1 cellular context compared by ENCODE assay signal in the genomic region with DNA sequence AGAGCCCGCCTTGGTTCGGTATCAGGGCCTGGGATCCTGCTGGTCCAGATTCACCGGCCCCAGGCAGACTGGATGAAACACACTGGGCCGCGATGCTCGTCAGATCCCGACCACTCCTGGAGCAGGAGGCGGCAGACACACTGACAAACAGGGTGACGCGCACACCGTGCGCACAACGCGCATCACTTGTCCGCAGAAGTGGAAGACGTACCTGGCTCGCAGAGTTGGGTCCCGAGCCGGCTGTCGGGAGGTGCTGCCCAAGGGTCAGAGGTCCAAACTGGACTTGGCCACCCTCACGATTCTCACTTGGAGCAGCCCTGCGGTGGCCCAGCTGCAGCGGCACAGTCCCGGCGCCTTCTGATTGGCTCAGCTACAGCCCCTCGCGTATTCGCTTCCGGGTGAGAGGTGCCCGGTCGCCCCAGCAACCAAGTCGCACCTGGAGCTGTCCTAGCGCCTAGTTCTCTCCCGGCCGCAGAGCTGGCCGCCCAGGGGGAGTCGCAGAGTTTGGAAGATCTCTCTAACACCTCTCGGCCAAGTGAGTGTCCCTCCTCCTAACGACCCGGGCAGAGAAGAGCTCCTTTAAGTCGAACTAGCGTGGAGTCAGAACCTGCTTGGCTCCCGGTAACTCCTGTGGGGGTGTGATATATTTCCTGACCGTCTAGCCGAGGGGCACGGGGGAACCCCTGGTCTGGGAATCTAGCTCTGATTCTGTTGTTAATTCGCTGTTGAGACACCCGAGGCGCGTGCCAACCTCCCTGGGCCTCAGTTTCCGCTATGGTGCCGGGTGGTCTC.
TF ChIP-seq lines count a peak whose summit lies in the region.

A gene with protein sequence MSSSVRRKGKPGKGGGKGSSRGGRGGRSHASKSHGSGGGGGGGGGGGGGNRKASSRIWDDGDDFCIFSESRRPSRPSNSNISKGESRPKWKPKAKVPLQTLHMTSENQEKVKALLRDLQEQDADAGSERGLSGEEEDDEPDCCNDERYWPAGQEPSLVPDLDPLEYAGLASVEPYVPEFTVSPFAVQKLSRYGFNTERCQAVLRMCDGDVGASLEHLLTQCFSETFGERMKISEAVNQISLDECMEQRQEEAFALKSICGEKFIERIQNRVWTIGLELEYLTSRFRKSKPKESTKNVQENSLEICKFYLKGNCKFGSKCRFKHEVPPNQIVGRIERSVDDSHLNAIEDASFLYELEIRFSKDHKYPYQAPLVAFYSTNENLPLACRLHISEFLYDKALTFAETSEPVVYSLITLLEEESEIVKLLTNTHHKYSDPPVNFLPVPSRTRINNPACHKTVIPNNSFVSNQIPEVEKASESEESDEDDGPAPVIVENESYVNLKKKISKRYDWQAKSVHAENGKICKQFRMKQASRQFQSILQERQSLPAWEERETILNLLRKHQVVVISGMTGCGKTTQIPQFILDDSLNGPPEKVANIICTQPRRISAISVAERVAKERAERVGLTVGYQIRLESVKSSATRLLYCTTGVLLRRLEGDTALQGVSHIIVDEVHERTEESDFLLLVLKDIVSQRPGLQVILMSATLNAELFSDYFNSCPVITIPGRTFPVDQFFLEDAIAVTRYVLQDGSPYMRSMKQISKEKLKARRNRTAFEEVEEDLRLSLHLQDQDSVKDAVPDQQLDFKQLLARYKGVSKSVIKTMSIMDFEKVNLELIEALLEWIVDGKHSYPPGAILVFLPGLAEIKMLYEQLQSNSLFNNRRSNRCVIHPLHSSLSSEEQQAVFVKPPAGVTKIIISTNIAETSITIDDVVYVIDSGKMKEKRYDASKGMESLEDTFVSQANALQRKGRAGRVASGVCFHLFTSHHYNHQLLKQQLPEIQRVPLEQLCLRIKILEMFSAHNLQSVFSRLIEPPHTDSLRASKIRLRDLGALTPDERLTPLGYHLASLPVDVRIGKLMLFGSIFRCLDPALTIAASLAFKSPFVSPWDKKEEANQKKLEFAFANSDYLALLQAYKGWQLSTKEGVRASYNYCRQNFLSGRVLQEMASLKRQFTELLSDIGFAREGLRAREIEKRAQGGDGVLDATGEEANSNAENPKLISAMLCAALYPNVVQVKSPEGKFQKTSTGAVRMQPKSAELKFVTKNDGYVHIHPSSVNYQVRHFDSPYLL (N-terminal part only) (minus strand): TSS at position 359 of the 792 bp plus-strand sequence. CDS start 7,529 bp downstream, outside the sequence.
Gene MORN2, plus strand, starts transcription at position 401 of the 792 bp plus-strand sequence.

TF ChIP-seq in HepG2, 621 proteins besides CTCF, POLR2A, EP300 and RAD21 (continued from another document and continues in another):
- TF ChIP-seq PHF8 (CRISPR knock-in tag; IDR thresholded peaks at IDR 0.05): peak; percentile 96
- TF ChIP-seq SETDB1 (CRISPR knock-in tag; IDR thresholded peaks at IDR 0.05; ENCODE audit: borderline replicate concordance): no peak
- TF ChIP-seq ZNF547 (CRISPR knock-in tag; IDR thresholded peaks at IDR 0.05): peak; percentile 51
- peak; percentile 63; the same call in 1 of the 2 replicates for TF ChIP-seq CHD2 (IDR thresholded peaks at IDR 0.05; ENCODE audit: low read depth, low read length)
- peak; percentile 89 for TF ChIP-seq XRCC5 (optimal IDR thresholded peaks at IDR 0.05; ENCODE audit: low read length)
- TF ChIP-seq HIVEP1 (CRISPR knock-in tag; IDR thresholded peaks at IDR 0.05): no peak; the same call in 1 of the 2 replicates
- TF ChIP-seq ZSCAN12 (CRISPR knock-in tag; IDR thresholded peaks at IDR 0.05): no peak
- TF ChIP-seq DPF2 (CRISPR knock-in tag; IDR thresholded peaks at IDR 0.05; ENCODE audit: borderline replicate concordance, low read depth): no peak
- TF ChIP-seq HNF4G (IDR thresholded peaks at IDR 0.05; ENCODE audit: borderline replicate concordance, low read depth, low read length): peak; percentile 58; the same call in 1 of the 2 replicates
- TF ChIP-seq HNF4G (CRISPR knock-in tag; IDR thresholded peaks at IDR 0.05; ENCODE audit: borderline replicate concordance, low read depth): 0 out of 2 replicates have a peak, but pooled peaks have one; percentile 47
- TF ChIP-seq, protein P1, sequence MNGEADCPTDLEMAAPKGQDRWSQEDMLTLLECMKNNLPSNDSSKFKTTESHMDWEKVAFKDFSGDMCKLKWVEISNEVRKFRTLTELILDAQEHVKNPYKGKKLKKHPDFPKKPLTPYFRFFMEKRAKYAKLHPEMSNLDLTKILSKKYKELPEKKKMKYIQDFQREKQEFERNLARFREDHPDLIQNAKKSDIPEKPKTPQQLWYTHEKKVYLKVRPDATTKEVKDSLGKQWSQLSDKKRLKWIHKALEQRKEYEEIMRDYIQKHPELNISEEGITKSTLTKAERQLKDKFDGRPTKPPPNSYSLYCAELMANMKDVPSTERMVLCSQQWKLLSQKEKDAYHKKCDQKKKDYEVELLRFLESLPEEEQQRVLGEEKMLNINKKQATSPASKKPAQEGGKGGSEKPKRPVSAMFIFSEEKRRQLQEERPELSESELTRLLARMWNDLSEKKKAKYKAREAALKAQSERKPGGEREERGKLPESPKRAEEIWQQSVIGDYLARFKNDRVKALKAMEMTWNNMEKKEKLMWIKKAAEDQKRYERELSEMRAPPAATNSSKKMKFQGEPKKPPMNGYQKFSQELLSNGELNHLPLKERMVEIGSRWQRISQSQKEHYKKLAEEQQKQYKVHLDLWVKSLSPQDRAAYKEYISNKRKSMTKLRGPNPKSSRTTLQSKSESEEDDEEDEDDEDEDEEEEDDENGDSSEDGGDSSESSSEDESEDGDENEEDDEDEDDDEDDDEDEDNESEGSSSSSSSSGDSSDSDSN (CRISPR knock-in tag; IDR thresholded peaks at IDR 0.05): peak; percentile 95
- no peak for TF ChIP-seq JUN (CRISPR knock-in tag; IDR thresholded peaks at IDR 0.05)
- peak; percentile 24; the same call in 1 of the 2 replicates for TF ChIP-seq EHMT2 (IDR thresholded peaks at IDR 0.05; ENCODE audit: borderline replicate concordance, low read depth, low read length)
- no peak for TF ChIP-seq GMEB2 (CRISPR knock-in tag; IDR thresholded peaks at IDR 0.05; ENCODE audit: low read depth)
- peak; percentile 100 for TF ChIP-seq NR2C2 (CRISPR knock-in tag; IDR thresholded peaks at IDR 0.05; ENCODE audit: borderline replicate concordance)
- TF ChIP-seq ZNF263 (CRISPR knock-in tag; IDR thresholded peaks at IDR 0.05): peak; percentile 51
- TF ChIP-seq ZNF580 (CRISPR knock-in tag; IDR thresholded peaks at IDR 0.05; ENCODE audit: borderline replicate concordance, low read depth): peak; percentile 92
- TF ChIP-seq ZNF558 (CRISPR knock-in tag; IDR thresholded peaks at IDR 0.05; ENCODE audit: borderline replicate concordance): peak; percentile 52; the same call in 1 of the 2 replicates
- no peak for TF ChIP-seq PHF5A (CRISPR knock-in tag; IDR thresholded peaks at IDR 0.05; ENCODE audit: low read depth, unreplicated experiment)
- TF ChIP-seq HNRNPLL (IDR thresholded peaks at IDR 0.05; ENCODE audit: low read depth, low read length, poor library complexity, severe bottlenecking): peak; percentile 95
- TF ChIP-seq, protein P2, sequence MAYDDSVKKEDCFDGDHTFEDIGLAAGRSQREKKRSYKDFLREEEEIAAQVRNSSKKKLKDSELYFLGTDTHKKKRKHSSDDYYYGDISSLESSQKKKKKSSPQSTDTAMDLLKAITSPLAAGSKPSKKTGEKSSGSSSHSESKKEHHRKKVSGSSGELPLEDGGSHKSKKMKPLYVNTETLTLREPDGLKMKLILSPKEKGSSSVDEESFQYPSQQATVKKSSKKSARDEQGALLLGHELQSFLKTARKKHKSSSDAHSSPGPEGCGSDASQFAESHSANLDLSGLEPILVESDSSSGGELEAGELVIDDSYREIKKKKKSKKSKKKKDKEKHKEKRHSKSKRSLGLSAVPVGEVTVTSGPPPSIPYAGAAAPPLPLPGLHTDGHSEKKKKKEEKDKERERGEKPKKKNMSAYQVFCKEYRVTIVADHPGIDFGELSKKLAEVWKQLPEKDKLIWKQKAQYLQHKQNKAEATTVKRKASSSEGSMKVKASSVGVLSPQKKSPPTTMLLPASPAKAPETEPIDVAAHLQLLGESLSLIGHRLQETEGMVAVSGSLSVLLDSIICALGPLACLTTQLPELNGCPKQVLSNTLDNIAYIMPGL (CRISPR knock-in tag; IDR thresholded peaks at IDR 0.05; ENCODE audit: borderline replicate concordance in 1 of 2, low read depth in 1 of 2): peak; percentile 82 to 85; a peak in 3 of 4 replicates
- peak; percentile 83 for TF ChIP-seq IKZF4 (CRISPR knock-in tag; IDR thresholded peaks at IDR 0.05; ENCODE audit: borderline replicate concordance, low read depth, not compliant biosample characterization)
- peak; percentile 91; the same call in 1 of the 2 replicates for TF ChIP-seq ZNF816 (CRISPR knock-in tag; IDR thresholded peaks at IDR 0.05; ENCODE audit: borderline replicate concordance)
- TF ChIP-seq, protein P3, sequence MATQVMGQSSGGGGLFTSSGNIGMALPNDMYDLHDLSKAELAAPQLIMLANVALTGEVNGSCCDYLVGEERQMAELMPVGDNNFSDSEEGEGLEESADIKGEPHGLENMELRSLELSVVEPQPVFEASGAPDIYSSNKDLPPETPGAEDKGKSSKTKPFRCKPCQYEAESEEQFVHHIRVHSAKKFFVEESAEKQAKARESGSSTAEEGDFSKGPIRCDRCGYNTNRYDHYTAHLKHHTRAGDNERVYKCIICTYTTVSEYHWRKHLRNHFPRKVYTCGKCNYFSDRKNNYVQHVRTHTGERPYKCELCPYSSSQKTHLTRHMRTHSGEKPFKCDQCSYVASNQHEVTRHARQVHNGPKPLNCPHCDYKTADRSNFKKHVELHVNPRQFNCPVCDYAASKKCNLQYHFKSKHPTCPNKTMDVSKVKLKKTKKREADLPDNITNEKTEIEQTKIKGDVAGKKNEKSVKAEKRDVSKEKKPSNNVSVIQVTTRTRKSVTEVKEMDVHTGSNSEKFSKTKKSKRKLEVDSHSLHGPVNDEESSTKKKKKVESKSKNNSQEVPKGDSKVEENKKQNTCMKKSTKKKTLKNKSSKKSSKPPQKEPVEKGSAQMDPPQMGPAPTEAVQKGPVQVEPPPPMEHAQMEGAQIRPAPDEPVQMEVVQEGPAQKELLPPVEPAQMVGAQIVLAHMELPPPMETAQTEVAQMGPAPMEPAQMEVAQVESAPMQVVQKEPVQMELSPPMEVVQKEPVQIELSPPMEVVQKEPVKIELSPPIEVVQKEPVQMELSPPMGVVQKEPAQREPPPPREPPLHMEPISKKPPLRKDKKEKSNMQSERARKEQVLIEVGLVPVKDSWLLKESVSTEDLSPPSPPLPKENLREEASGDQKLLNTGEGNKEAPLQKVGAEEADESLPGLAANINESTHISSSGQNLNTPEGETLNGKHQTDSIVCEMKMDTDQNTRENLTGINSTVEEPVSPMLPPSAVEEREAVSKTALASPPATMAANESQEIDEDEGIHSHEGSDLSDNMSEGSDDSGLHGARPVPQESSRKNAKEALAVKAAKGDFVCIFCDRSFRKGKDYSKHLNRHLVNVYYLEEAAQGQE (IDR thresholded peaks at IDR 0.05; ENCODE audit: borderline replicate concordance in 1 of 2, low read depth in 1 of 2, low read length in 2 of 2): peak in 1 of 2 experiments; percentile 36; a peak in 2 of 4 replicates
- TF ChIP-seq PBX3 (CRISPR knock-in tag; IDR thresholded peaks at IDR 0.05; ENCODE audit: borderline replicate concordance): no peak
- TF ChIP-seq TBX2 (CRISPR knock-in tag; IDR thresholded peaks at IDR 0.05; ENCODE audit: borderline replicate concordance): peak; percentile 98
- TF ChIP-seq KAT7 (CRISPR knock-in tag; IDR thresholded peaks at IDR 0.05; ENCODE audit: borderline replicate concordance): peak; percentile 97
- TF ChIP-seq ZNF136 (CRISPR knock-in tag; IDR thresholded peaks at IDR 0.05; ENCODE audit: low read depth): no peak
- TF ChIP-seq ZBTB21 (CRISPR knock-in tag; IDR thresholded peaks at IDR 0.05): no peak
- no peak for TF ChIP-seq CBX2 (IDR thresholded peaks at IDR 0.05; ENCODE audit: low read depth, low read length)
- peak; percentile 77; the same call in 1 of the 2 replicates for TF ChIP-seq CBX2 (CRISPR knock-in tag; IDR thresholded peaks at IDR 0.05; ENCODE audit: low read depth)
- TF ChIP-seq ZFAT (CRISPR knock-in tag; conservative IDR thresholded peaks at IDR 0.05): no peak
- TF ChIP-seq MXD1 (CRISPR knock-in tag; IDR thresholded peaks at IDR 0.05): peak; percentile 67; the same call in 1 of the 2 replicates
- TF ChIP-seq MXD4 (CRISPR knock-in tag; IDR thresholded peaks at IDR 0.05): peak; percentile 78
- no peak; the same call in 1 of the 2 replicates for TF ChIP-seq ZNF619 (CRISPR knock-in tag; IDR thresholded peaks at IDR 0.05)
- TF ChIP-seq NAIF1 (CRISPR knock-in tag; IDR thresholded peaks at IDR 0.05; ENCODE audit: borderline replicate concordance): peak; percentile 92; the same call in 1 of the 2 replicates
- TF ChIP-seq ZNF451 (CRISPR knock-in tag; IDR thresholded peaks at IDR 0.05): 0 out of 2 replicates have a peak, but pooled peaks have one; percentile 32
- no peak for TF ChIP-seq ZKSCAN1 (IDR thresholded peaks at IDR 0.05; ENCODE audit: low read length)
- no peak for TF ChIP-seq ATF3 (CRISPR knock-in tag; IDR thresholded peaks at IDR 0.05)
